Comparison of ENCODE assay signal across 9 cellular contexts in genomic region chr11:57597971-57598830, GRCh38. TPM values are rescaled to one million over a fixed set of nuclear protein-coding genes. Genes with fewer than 3 reads are reported as not detected.
DNase-seq lines count a peak whose midpoint lies in the region; ATAC-seq and TF ChIP-seq lines count a peak whose summit lies in the region.
"Had no signal": no experiment of that assay in that cellular context is flagged by ENCODE, and none has a peak within 500 bp of the region (broad histone marks: within the 10 kb centered on the region; RNA-seq: fewer than 3 reads in every experiment).

No MANE protein-coding gene starts in this region.

- POLR2A ChIA-PET in activated CD4-positive, alpha-beta memory T cell treated with anti-CD3 and anti-CD28 coated beads, Interleukin-2, amount 10 ng/mL, durations not matched to agents 7 days and 5 days (lab: Charles Lee), result no interaction called here

- WGBS in gastroesophageal sphincter (ENCODE audit: low coverage in 1 of 2), 2 donors, result 6 to 11% methylated on average over 6 to 9 of the region's 32 CpGs

- no peaks in the 10 kb centered on the region for H3K9me3 Mint-ChIP-seq in activated CD4-positive, alpha-beta memory T cell treated with anti-CD3 and anti-CD28 coated beads, Interleukin-2, amount 10 ng/mL, durations not matched to agents 7 days and 5 days

- H3K4me1 Mint-ChIP-seq in activated CD4-positive, alpha-beta memory T cell treated with anti-CD3 and anti-CD28 coated beads, Interleukin-2, amount 10 ng/mL, durations not matched to agents 7 days and 5 days, result peaks cover 2% of the 10 kb centered on the region

- no peak for TF ChIP-seq EP300 in gastroesophageal sphincter (IDR thresholded peaks at IDR 0.05)

- H3K27me3 Mint-ChIP-seq in activated CD4-positive, alpha-beta memory T cell treated with anti-CD3 and anti-CD28 coated beads, Interleukin-2, amount 10 ng/mL, durations not matched to agents 7 days and 5 days, result peaks cover 36% of the 10 kb centered on the region

- CTCF ChIA-PET in activated CD4-positive, alpha-beta memory T cell treated with anti-CD3 and anti-CD28 coated beads, Interleukin-2, amount 10 ng/mL, durations not matched to agents 7 days and 5 days (lab: Charles Lee), result no interaction called here

- TF ChIP-seq CTCF in AG09319 (IDR thresholded peaks at IDR 0.05; ENCODE audit: low read depth, low read length) (no peak), gastroesophageal sphincter (IDR thresholded peaks at IDR 0.05) (no peak), GM13976 (IDR thresholded peaks at IDR 0.05; ENCODE audit: borderline replicate concordance, control extremely low read depth, extremely low read depth, insufficient read depth, missing control alignments) (no peak)

- H3K9me3 ChIP-seq in gastroesophageal sphincter (no peaks in the 10 kb centered on the region), neuron (ENCODE audit: low read length) (no peaks in the 10 kb centered on the region)

- peaks cover 0 to 34% (median 4%) of the 10 kb centered on the region in 3 donors for H3K4me1 ChIP-seq in gastroesophageal sphincter
- peaks cover 38% of the 10 kb centered on the region for H3K4me1 ChIP-seq in neuron (ENCODE audit: insufficient read depth, low read length)

- H3K27me3 ChIP-seq in gastroesophageal sphincter, result no peaks in the 10 kb centered on the region
- H3K27me3 ChIP-seq in neuron (ENCODE audit: insufficient read depth, low read length), result no peaks in the 10 kb centered on the region

- no peak for TF ChIP-seq POLR2A in gastroesophageal sphincter (IDR thresholded peaks at IDR 0.05)

- H3K27ac Mint-ChIP-seq in activated CD4-positive, alpha-beta memory T cell treated with anti-CD3 and anti-CD28 coated beads, Interleukin-2, amount 10 ng/mL, durations not matched to agents 7 days and 5 days, result no peak overlapping the region

- peak overlapping the region; percentile 68 to 72 for H3K4me3 ChIP-seq in gastroesophageal sphincter
- H3K4me3 ChIP-seq in neuron (ENCODE audit: low read length), result peak overlapping the region; percentile 49

- no peak overlapping the region for H3K4me3 Mint-ChIP-seq in activated CD4-positive, alpha-beta memory T cell treated with anti-CD3 and anti-CD28 coated beads, Interleukin-2, amount 10 ng/mL, durations not matched to agents 7 days and 5 days

- DNase-seq in AG09319 (ENCODE audit: extremely low read depth, low read depth), result peak; percentile 35
- DNase-seq in RPMI7951 (ENCODE audit: low read depth), result peak; percentile 5
- DNase-seq in activated CD4-positive, alpha-beta memory T cell treated with anti-CD3 and anti-CD28 coated beads, Interleukin-2, amount 10 ng/mL, durations not matched to agents 7 days and 5 days, result no peak
- no peak for DNase-seq in NCI-H1105 treated with DMSO at 0.1 percent for 48 hours (lab: John Stamatoyannopoulos, UW)
- no peak for DNase-seq in GM13976 (ENCODE audit: low spot score)

- H3K36me3 ChIP-seq in gastroesophageal sphincter (peaks cover 0 to 31% of the 10 kb centered on the region in 2 donors), neuron (ENCODE audit: insufficient read depth, low read length) (peaks cover 5% of the 10 kb centered on the region)

- no peaks in the 10 kb centered on the region for H3K36me3 Mint-ChIP-seq in activated CD4-positive, alpha-beta memory T cell treated with anti-CD3 and anti-CD28 coated beads, Interleukin-2, amount 10 ng/mL, durations not matched to agents 7 days and 5 days (ENCODE audit: low read depth)

- H3K27ac ChIP-seq in gastroesophageal sphincter, result peak overlapping the region; percentile 81 to 93 (median 90)

- no peak overlapping the region for H2AFZ ChIP-seq in neuron (ENCODE audit: low read depth, low read length)

- in situ Hi-C loops in GM13976 (cut with MboI; ENCODE audit: low sequenced_read_pairs, unreplicated experiment), result no loop called here

- ATAC-seq in gastroesophageal sphincter (peak; percentile 92), HG03521 (IDR thresholded peaks at IDR 0.05; ENCODE audit: unreplicated experiment) (no peak)

RNA-seq across cellular contexts. Expression of gene SERPING1, which starts 0.7 kb away (rescaled TPM):
- total RNA-seq in RPMI7951 (2014; rRNA removed; shearing (Covaris generic)), result 0.10 and 0.48 TPM in 2 replicates
- 100 to 1,000 TPM; 237 to 689 (median 443) TPM for total RNA-seq in gastroesophageal sphincter
- under 1 TPM; 0.55 to 0.93 TPM for total RNA-seq in activated CD4-positive, alpha-beta memory T cell treated with anti-CD3 and anti-CD28 coated beads, Interleukin-2, amount 10 ng/mL, durations not matched to agents 7 days and 5 days
- total RNA-seq: activated CD8-positive, alpha-beta memory T cell treated with anti-CD3 and anti-CD28 coated beads for 36 hours had no signal

RNA-seq across cellular contexts. Expression of gene UBE2L6, which starts 30.7 kb away (rescaled TPM):
- total RNA-seq in RPMI7951 (2014; rRNA removed; shearing (Covaris generic)), result 57.7 and 62.9 TPM in 2 replicates
- 10 to 100 TPM; 15.3 to 34.6 (median 28.3) TPM for total RNA-seq in gastroesophageal sphincter
- 100 to 1,000 TPM; 281 to 285 TPM for total RNA-seq in activated CD4-positive, alpha-beta memory T cell treated with anti-CD3 and anti-CD28 coated beads, Interleukin-2, amount 10 ng/mL, durations not matched to agents 7 days and 5 days

RNA-seq across cellular contexts. Expression of gene YPEL4, which starts 51.5 kb away (rescaled TPM):
- total RNA-seq in RPMI7951 (2014; rRNA removed; shearing (Covaris generic)), result 0.20 and 1.1 TPM in 2 replicates
- total RNA-seq in gastroesophageal sphincter, result 1 to 10 TPM; 1.2 to 3.3 (median 1.5) TPM
- 1 to 10 TPM; 1.5 to 2.2 TPM for total RNA-seq in activated CD4-positive, alpha-beta memory T cell treated with anti-CD3 and anti-CD28 coated beads, Interleukin-2, amount 10 ng/mL, durations not matched to agents 7 days and 5 days
- total RNA-seq: activated CD8-positive, alpha-beta memory T cell treated with anti-CD3 and anti-CD28 coated beads for 36 hours had no signal

RNA-seq across cellular contexts. Expression of gene CLP1, which starts 59.4 kb away (rescaled TPM):
- 27.2 and 29.0 TPM in 2 replicates for total RNA-seq in RPMI7951 (2014; rRNA removed; shearing (Covaris generic))
- total RNA-seq in gastroesophageal sphincter, result 10 to 100 TPM; 11.4 to 21.7 (median 16.6) TPM
- total RNA-seq in activated CD4-positive, alpha-beta memory T cell treated with anti-CD3 and anti-CD28 coated beads, Interleukin-2, amount 10 ng/mL, durations not matched to agents 7 days and 5 days, result 10 to 100 TPM; 14.8 to 17.5 TPM

Comparison
In these comparisons a context has a peak if more than half of its experiments do, and no peak if none do; other contexts are left out.
1. DNase-seq: peak in AG09319 (single experiment) and RPMI7951 (single experiment); none in activated CD4-positive, alpha-beta memory T cell treated with anti-CD3 and anti-CD28 coated beads, Interleukin-2, amount 10 ng/mL, durations not matched to agents 7 days and 5 days (single experiment), NCI-H1105 treated with DMSO at 0.1 percent for 48 hours (single experiment) and GM13976 (single experiment).
2. RNA of gene SERPING1, which starts 0.7 kb away (total RNA-seq): 237 to 689 TPM in gastroesophageal sphincter; 0.55 to 0.93 TPM in activated CD4-positive, alpha-beta memory T cell treated with anti-CD3 and anti-CD28 coated beads, Interleukin-2, amount 10 ng/mL, durations not matched to agents 7 days and 5 days and 0.10 to 0.48 TPM in RPMI7951; every median in the first group is over 100 times any median in the second.